ENCODE assay signal across 1 cellular context in the genomic region with DNA sequence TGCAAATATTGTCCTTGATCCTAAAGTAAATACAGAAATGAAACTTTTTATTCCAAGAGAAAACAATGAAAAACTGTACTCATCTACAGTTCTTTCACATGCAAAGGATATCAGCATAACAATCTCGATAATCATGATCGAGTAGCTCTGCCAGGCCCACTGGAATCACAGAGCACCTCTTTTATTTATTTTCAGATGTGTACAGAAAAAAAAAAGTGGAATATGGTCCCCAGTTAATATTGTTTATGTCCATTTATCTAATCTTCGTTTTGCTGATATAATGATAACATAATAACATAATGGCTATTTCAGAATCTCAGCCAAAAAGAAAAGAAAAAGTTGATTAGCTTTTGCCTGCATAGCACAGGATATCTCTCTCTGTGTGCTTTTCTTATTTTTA.
TF ChIP-seq lines count a peak whose summit lies in the region.

No MANE protein-coding gene starts in this region.

TF ChIP-seq in SK-N-SH treated with all-trans-retinoic acid at 6 μM for 48 hours, 23 proteins besides CTCF, POLR2A, EP300 and RAD21 (continued from another document):
- TF ChIP-seq TSHZ2 (CRISPR knock-in tag; IDR thresholded peaks at IDR 0.05) (peak; percentile 73), ISL1 (CRISPR knock-in tag; IDR thresholded peaks at IDR 0.05) (peak; percentile 68), ZFP30 (CRISPR knock-in tag; IDR thresholded peaks at IDR 0.05) (no peak), ZNF8 (CRISPR knock-in tag; IDR thresholded peaks at IDR 0.05) (no peak)
- TF ChIP-seq, protein P1, sequence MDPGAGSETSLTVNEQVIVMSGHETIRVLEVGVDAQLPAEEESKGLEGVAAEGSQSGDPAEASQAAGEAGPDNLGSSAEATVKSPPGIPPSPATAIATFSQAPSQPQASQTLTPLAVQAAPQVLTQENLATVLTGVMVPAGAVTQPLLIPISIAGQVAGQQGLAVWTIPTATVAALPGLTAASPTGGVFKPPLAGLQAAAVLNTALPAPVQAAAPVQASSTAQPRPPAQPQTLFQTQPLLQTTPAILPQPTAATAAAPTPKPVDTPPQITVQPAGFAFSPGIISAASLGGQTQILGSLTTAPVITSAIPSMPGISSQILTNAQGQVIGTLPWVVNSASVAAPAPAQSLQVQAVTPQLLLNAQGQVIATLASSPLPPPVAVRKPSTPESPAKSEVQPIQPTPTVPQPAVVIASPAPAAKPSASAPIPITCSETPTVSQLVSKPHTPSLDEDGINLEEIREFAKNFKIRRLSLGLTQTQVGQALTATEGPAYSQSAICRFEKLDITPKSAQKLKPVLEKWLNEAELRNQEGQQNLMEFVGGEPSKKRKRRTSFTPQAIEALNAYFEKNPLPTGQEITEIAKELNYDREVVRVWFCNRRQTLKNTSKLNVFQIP (CRISPR knock-in tag; IDR thresholded peaks at IDR 0.05; ENCODE audit: borderline replicate concordance, low read depth) = no peak
